24 cellular contexts compared by ENCODE assay signal in the genomic region with DNA sequence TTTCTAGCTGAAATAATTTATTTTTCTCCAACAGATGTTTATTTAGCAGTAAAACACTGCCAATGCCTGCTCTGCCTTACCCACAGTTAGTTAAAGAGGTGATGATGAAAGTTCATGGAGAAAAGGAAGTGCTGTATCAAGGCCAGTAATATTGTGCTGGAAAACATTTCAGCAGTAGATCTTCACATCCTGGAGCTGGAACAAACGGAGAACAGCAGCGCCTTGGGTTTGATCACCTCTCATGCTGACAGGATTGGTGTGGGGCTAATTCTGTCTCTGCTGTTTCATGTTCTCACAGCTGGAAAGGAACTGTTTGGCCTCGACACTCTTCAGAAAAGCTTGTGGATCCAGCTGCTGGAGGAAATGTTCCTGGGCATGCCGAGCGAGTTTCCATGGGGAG.
"Had no signal": no experiment of that assay in that cellular context is flagged by ENCODE, and none has a peak within 500 bp of the region (broad histone marks: within the 10 kb centered on the region; RNA-seq: fewer than 3 reads in every experiment).

No MANE protein-coding gene starts in this region.

- H3K4me1 ChIP-seq: colonic mucosa, parathyroid adenoma, right lobe of liver, uterus had no signal

- H3K27ac ChIP-seq: colonic mucosa, esophagus muscularis mucosa, parathyroid adenoma, right lobe of liver, testis, tibial artery, uterus had no signal

- DNase-seq: colonic mucosa; effector memory CD4-positive, alpha-beta T cell; mucosa of descending colon; naive B cell; right lobe of liver; small intestine; stimulated activated CD4-positive, alpha-beta T cell treated with anti-CD3 and anti-CD28 coated beads, Interleukin-12 subunit alpha, Interleukin-12 subunit beta, amount 100 ng/mL, for 4 hours; stimulated activated CD4-positive, alpha-beta T cell treated with anti-CD3 and anti-CD28 coated beads, Interleukin-1b, Interleukin-23, amount 100 ng/mL, for 48 hours; stimulated activated CD4-positive, alpha-beta T cell treated with anti-CD3 and anti-CD28 coated beads, Interleukin-4, amount 100 ng/mL, for 1 hour; stimulated activated CD8-positive, alpha-beta memory T cell treated with anti-CD3 and anti-CD28 coated beads, Interleukin-4, amount 100 ng/mL, for 48 hours; stimulated activated naive CD4-positive, alpha-beta T cell; stimulated activated naive CD8-positive, alpha-beta T cell treated with anti-CD3 and anti-CD28 coated beads, Interleukin-15, amount 100 ng/mL, for 72 hours; substantia nigra; testis; tibial artery; uterus had no signal

- H3K4me3 Mint-ChIP-seq: central memory CD8-positive, alpha-beta T cell; dendritic cell treated with granulocyte-macrophage colony-stimulating factor and Interleukin-4, amounts not matched to agents 40 ng/mL and 50 ng/mL, for 4 days; naive B cell; natural killer cell treated with Interleukin-12 subunit alpha and Interleukin-12 subunit beta and Interleukin-15 and Interleukin-18, amount 100 ng/mL, for 72 hours; stimulated activated naive CD8-positive, alpha-beta T cell treated with anti-CD3 and anti-CD28 coated beads, Interleukin-15, amount 100 ng/mL, for 72 hours; type B pancreatic cell had no signal

- H3K27me3 Mint-ChIP-seq: dendritic cell treated with granulocyte-macrophage colony-stimulating factor and Interleukin-4, amounts not matched to agents 40 ng/mL and 50 ng/mL, for 4 days; progenitor cell of endocrine pancreas; type B pancreatic cell had no signal

- H2AFZ ChIP-seq: parathyroid adenoma had no signal

- H3K27me3 ChIP-seq: colonic mucosa, esophagus muscularis mucosa, right lobe of liver, testis, tibial artery, uterus had no signal

- H3K36me3 Mint-ChIP-seq: naive B cell; natural killer cell treated with Interleukin-12 subunit alpha and Interleukin-12 subunit beta and Interleukin-15 and Interleukin-18, amount 100 ng/mL, for 72 hours; type B pancreatic cell had no signal

- ATAC-seq: left lobe of liver; mucosa of descending colon; natural killer cell treated with Interleukin-12 subunit alpha and Interleukin-12 subunit beta and Interleukin-15 and Interleukin-18, amount 100 ng/mL, for 72 hours; right lobe of liver; stimulated activated naive CD8-positive, alpha-beta T cell treated with anti-CD3 and anti-CD28 coated beads, Interleukin-15, amount 100 ng/mL, for 72 hours had no signal

- H3K4me1 Mint-ChIP-seq: central memory CD8-positive, alpha-beta T cell; naive B cell; stimulated activated naive CD8-positive, alpha-beta T cell treated with anti-CD3 and anti-CD28 coated beads, Interleukin-15, amount 100 ng/mL, for 72 hours had no signal

- H3K36me3 ChIP-seq: colonic mucosa, esophagus muscularis mucosa, right lobe of liver, tibial artery, uterus had no signal

- H3K27ac Mint-ChIP-seq: dendritic cell treated with granulocyte-macrophage colony-stimulating factor and Interleukin-4, amounts not matched to agents 40 ng/mL and 50 ng/mL, for 4 days; naive B cell; natural killer cell treated with Interleukin-12 subunit alpha and Interleukin-12 subunit beta and Interleukin-15 and Interleukin-18, amount 100 ng/mL, for 72 hours; progenitor cell of endocrine pancreas; stimulated activated naive CD8-positive, alpha-beta T cell treated with anti-CD3 and anti-CD28 coated beads, Interleukin-15, amount 100 ng/mL, for 72 hours; type B pancreatic cell had no signal

- H3K9ac ChIP-seq: parathyroid adenoma had no signal

- H3K9me3 Mint-ChIP-seq: central memory CD8-positive, alpha-beta T cell; dendritic cell treated with granulocyte-macrophage colony-stimulating factor and Interleukin-4, amounts not matched to agents 40 ng/mL and 50 ng/mL, for 4 days; naive B cell; natural killer cell treated with Interleukin-12 subunit alpha and Interleukin-12 subunit beta and Interleukin-15 and Interleukin-18, amount 100 ng/mL, for 72 hours; type B pancreatic cell had no signal

- H3K4me3 ChIP-seq: colonic mucosa, esophagus muscularis mucosa, mucosa of descending colon, right lobe of liver, testis, tibial artery, uterus had no signal

- H3K9me3 ChIP-seq: colonic mucosa, esophagus muscularis mucosa, mucosa of descending colon, right lobe of liver, testis, tibial artery, uterus had no signal

- H3K79me2 ChIP-seq: parathyroid adenoma had no signal
